1 cellular context compared by ENCODE assay signal in the genomic region with DNA sequence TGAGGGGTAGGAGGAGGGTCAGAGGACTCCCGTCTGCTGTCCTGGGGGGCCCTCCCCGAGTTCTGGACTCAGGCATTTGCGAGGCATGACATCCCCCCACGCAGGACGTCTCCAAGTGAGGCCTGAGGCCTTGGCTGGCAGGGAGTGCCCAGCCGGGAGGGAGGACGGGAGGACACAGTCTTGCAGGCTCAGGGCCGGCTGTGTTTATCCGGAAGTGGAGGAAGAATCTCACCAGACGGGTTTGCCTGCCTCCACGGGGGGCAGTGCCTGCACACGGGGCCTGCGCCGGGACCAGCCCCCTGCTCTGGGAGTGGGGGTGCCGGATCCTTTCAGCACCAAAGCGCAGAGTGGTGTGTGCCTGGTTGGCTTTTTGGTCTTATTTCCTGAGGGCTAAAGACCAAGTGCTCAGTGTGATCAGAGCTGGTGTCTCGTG.
TF ChIP-seq lines count a peak whose summit lies in the region.

No MANE protein-coding gene starts in this region.

TF ChIP-seq in SK-N-SH, 30 proteins besides CTCF, POLR2A, EP300 and RAD21 (continued from another document):
- no peak for TF ChIP-seq FOXM1 (IDR thresholded peaks at IDR 0.05; ENCODE audit: low read depth)
- TF ChIP-seq TEAD4 (IDR thresholded peaks at IDR 0.05; ENCODE audit: borderline replicate concordance, insufficient read depth) = no peak
- TF ChIP-seq FOXJ3 (CRISPR knock-in tag; IDR thresholded peaks at IDR 0.05) = no peak
- TF ChIP-seq, protein P1, sequence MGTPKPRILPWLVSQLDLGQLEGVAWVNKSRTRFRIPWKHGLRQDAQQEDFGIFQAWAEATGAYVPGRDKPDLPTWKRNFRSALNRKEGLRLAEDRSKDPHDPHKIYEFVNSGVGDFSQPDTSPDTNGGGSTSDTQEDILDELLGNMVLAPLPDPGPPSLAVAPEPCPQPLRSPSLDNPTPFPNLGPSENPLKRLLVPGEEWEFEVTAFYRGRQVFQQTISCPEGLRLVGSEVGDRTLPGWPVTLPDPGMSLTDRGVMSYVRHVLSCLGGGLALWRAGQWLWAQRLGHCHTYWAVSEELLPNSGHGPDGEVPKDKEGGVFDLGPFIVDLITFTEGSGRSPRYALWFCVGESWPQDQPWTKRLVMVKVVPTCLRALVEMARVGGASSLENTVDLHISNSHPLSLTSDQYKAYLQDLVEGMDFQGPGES (IDR thresholded peaks at IDR 0.05; ENCODE audit: low read depth, low read length) = no peak
